In genomic region chr9:85610074-85610855, GRCh38 we compare ENCODE assay signal across 7 cellular contexts.
DNase-seq lines count a peak whose midpoint lies in the region; ATAC-seq and TF ChIP-seq lines count a peak whose summit lies in the region.

No MANE protein-coding gene starts in this region.

- peak; percentile 79 for TF ChIP-seq CTCF in cardiac muscle cell (IDR thresholded peaks at IDR 0.05; ENCODE audit: low read depth, low read length)
- peak; percentile 71 for TF ChIP-seq CTCF in psoas muscle (IDR thresholded peaks at IDR 0.05)

- no peaks in the 10 kb centered on the region for H3K27me3 Mint-ChIP-seq in activated naive CD8-positive, alpha-beta T cell treated with anti-CD3 and anti-CD28 coated beads, Interleukin-2, amount 50 U/mL, for 24 hours

- H3K9me3 Mint-ChIP-seq in activated naive CD8-positive, alpha-beta T cell treated with anti-CD3 and anti-CD28 coated beads, Interleukin-2, amount 50 U/mL, for 24 hours = no peaks in the 10 kb centered on the region

- H3K27me3 ChIP-seq in cardiac muscle cell (no peaks in the 10 kb centered on the region), psoas muscle (ENCODE audit: insufficient read depth in 3 of 3, low read length in 2 of 3) (no peaks in the 10 kb centered on the region)

- H3K4me1 Mint-ChIP-seq in activated naive CD8-positive, alpha-beta T cell treated with anti-CD3 and anti-CD28 coated beads, Interleukin-2, amount 50 U/mL, for 24 hours = peaks cover 6% of the 10 kb centered on the region

- H3K4me3 ChIP-seq in cardiac muscle cell = no peak overlapping the region
- H3K4me3 ChIP-seq in psoas muscle = peak overlapping the region; percentile 37

- peak overlapping the region; percentile 25 for H3K4me3 Mint-ChIP-seq in activated naive CD8-positive, alpha-beta T cell treated with anti-CD3 and anti-CD28 coated beads, Interleukin-2, amount 50 U/mL, for 24 hours

- no peak overlapping the region for H3K27ac Mint-ChIP-seq in activated naive CD8-positive, alpha-beta T cell treated with anti-CD3 and anti-CD28 coated beads, Interleukin-2, amount 50 U/mL, for 24 hours

- peaks cover 2% of the 10 kb centered on the region for H3K36me3 Mint-ChIP-seq in activated naive CD8-positive, alpha-beta T cell treated with anti-CD3 and anti-CD28 coated beads, Interleukin-2, amount 50 U/mL, for 24 hours (ENCODE audit: low read depth)

- no peaks in the 10 kb centered on the region for H3K4me1 ChIP-seq in cardiac muscle cell (ENCODE audit: low read depth)
- H3K4me1 ChIP-seq in psoas muscle = no peaks in the 10 kb centered on the region

- intact Hi-C loops in psoas muscle (cut with DNase I) = loop anchor here (5.0 kb wide), 2 partner anchors 103 to 1213 kb away; no protein-coding TSS in a partner anchor

- ATAC-seq in GM21360 (IDR thresholded peaks at IDR 0.05; ENCODE audit: unreplicated experiment) (peak; percentile 90), HG03571 (IDR thresholded peaks at IDR 0.05; ENCODE audit: unreplicated experiment) (peak; percentile 82), psoas muscle (peak; percentile 46 to 92 (median 73))
- peak; percentile 79 for ATAC-seq in activated naive CD8-positive, alpha-beta T cell treated with anti-CD3 and anti-CD28 coated beads, Interleukin-2, amount 50 U/mL, for 24 hours

- H3K27ac ChIP-seq in cardiac muscle cell = no peak overlapping the region
- H3K27ac ChIP-seq in psoas muscle = no peak overlapping the region

- H3K36me3 ChIP-seq in cardiac muscle cell (no peaks in the 10 kb centered on the region), psoas muscle (ENCODE audit: insufficient read depth in 1 of 2, low read depth in 1 of 2) (no peaks in the 10 kb centered on the region)

- H3K9me3 ChIP-seq in cardiac muscle cell (ENCODE audit: low read depth) (no peaks in the 10 kb centered on the region), psoas muscle (no peaks in the 10 kb centered on the region)

- peak; percentile 46 for DNase-seq in ELF-1 (ENCODE audit: low read depth, low spot score)
- DNase-seq in NCI-H82 treated with DMSO at 0.1 percent for 48 hours (lab: John Stamatoyannopoulos, UW; ENCODE audit: unreplicated experiment) = peak; percentile 54
- peak; percentile 24 for DNase-seq in activated naive CD8-positive, alpha-beta T cell treated with anti-CD3 and anti-CD28 coated beads, Interleukin-2, amount 50 U/mL, for 24 hours
- DNase-seq in cardiac muscle cell (ENCODE audit: low read depth in 1 of 2, low spot score in 1 of 2) = peak; percentile 67 to 89
- DNase-seq in psoas muscle = no peak

- 42 to 49% (median 44%) methylated on average over 4 of the region's 4 CpGs for WGBS in psoas muscle, 3 donors

Comparison
In these comparisons a context has a peak if more than half of its experiments do, and no peak if none do; other contexts are left out.
1. DNase-seq: peak in ELF-1 (single experiment), NCI-H82 treated with DMSO at 0.1 percent for 48 hours (single experiment), activated naive CD8-positive, alpha-beta T cell treated with anti-CD3 and anti-CD28 coated beads, Interleukin-2, amount 50 U/mL, for 24 hours (single experiment) and cardiac muscle cell (2 of 2); none in psoas muscle (0 of 2).
2. Peak in every context shown above with its lines, with median percentiles within 50 percentile points of each other: ATAC-seq.